28 cellular contexts compared by ENCODE assay signal in genomic region chr7:68492359-68492690, GRCh38.
"Had no signal": no experiment of that assay in that cellular context is flagged by ENCODE, and none has a peak within 500 bp of the region (broad histone marks: within the 10 kb centered on the region; RNA-seq: fewer than 3 reads in every experiment).

No MANE protein-coding gene starts in this region.

- ATAC-seq: effector memory CD8-positive, alpha-beta T cell; esophagus mucosa; foreskin keratinocyte; gastrocnemius medialis; gastroesophageal sphincter; heart left ventricle; heart right ventricle had no signal

- H3K36me3 ChIP-seq: colonic mucosa, esophagus muscularis mucosa, esophagus squamous epithelium, gastrocnemius medialis, gastroesophageal sphincter, heart left ventricle, heart right ventricle had no signal

- H3K9me3 ChIP-seq: colonic mucosa, esophagus muscularis mucosa, esophagus squamous epithelium, gastrocnemius medialis, gastroesophageal sphincter had no signal

- FAIRE-seq: colon, endometrium, endothelial cell of umbilical vein, frontal cortex had no signal

- DNase-seq: colonic mucosa; cortex of kidney; dermis blood vessel endothelial cell; dorsolateral prefrontal cortex; effector CD4-positive, alpha-beta T cell; effector CD8-positive, alpha-beta T cell; effector memory CD4-positive, alpha-beta T cell; effector memory CD8-positive, alpha-beta T cell; endodermal cell; erythroblast; esophagus squamous epithelium; foreskin fibroblast; foreskin keratinocyte; foreskin melanocyte; gastrocnemius medialis; glutamatergic neuron; head of caudate nucleus; heart left ventricle; heart right ventricle had no signal

- H3K4me1 ChIP-seq: colonic mucosa, esophagus muscularis mucosa, esophagus squamous epithelium, foreskin keratinocyte, gastrocnemius medialis, gastroesophageal sphincter, heart left ventricle, heart right ventricle had no signal

- H3K4me3 ChIP-seq: colonic mucosa, coronary artery, dorsolateral prefrontal cortex, esophagus muscularis mucosa, esophagus squamous epithelium, gastrocnemius medialis, gastroesophageal sphincter, heart left ventricle, heart right ventricle had no signal

- H3K27ac ChIP-seq: colonic mucosa, coronary artery, dorsolateral prefrontal cortex, epithelial cell of prostate, esophagus muscularis mucosa, esophagus squamous epithelium, foreskin keratinocyte, gastrocnemius medialis, gastroesophageal sphincter, heart left ventricle, heart right ventricle had no signal

- H3K27me3 ChIP-seq: colonic mucosa, esophagus muscularis mucosa, esophagus squamous epithelium, foreskin keratinocyte, gastrocnemius medialis, gastroesophageal sphincter, heart right ventricle had no signal
